21 cellular contexts compared by ENCODE assay signal in the genomic region with DNA sequence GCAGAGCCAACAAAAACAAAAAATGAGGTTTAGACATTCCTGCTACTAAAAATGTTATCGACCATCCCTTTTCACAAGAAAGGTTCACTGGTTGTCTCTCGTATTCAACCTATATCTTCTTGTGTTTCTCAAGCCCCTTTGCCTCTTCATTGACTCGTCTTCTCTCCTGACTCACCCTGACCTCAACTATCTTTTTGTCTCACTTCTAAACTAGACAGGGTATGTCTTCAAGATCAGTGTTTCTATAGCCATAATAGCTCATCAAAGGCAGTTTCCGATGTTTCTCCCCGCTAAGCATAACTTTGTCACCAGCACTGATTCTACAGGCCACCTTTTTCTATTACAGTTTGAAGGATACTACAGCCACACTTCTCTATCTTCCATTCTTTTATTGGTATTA.
DNase-seq lines count a peak whose midpoint lies in the region; ATAC-seq and TF ChIP-seq lines count a peak whose summit lies in the region.
"Had no signal": no experiment of that assay in that cellular context is flagged by ENCODE, and none has a peak within 500 bp of the region (broad histone marks: within the 10 kb centered on the region; RNA-seq: fewer than 3 reads in every experiment).

No MANE protein-coding gene starts in this region.

- no peaks in the 10 kb centered on the region for H3K9me2 ChIP-seq in SK-N-SH

- H3K4me3 ChIP-seq in SK-N-SH (ENCODE audit: low read depth in 2 of 2, low read length in 1 of 2): no peak overlapping the region
- H3K4me3 ChIP-seq: A549; BLaER1 treated with 17β-estradiol and CSF1 and Interleukin-3, amounts not matched to agents 10 nM and 100 nM; GM12878 had no signal

- CTCF ChIA-PET in SK-N-SH (lab: Yijun Ruan, JAX): no interaction called here

- H2AFZ ChIP-seq in SK-N-SH (ENCODE audit: low read depth): no peak overlapping the region

- no peak overlapping the region for H3K9ac ChIP-seq in SK-N-SH
- H3K9ac ChIP-seq: BLaER1 treated with 17β-estradiol and CSF1 and Interleukin-3, amounts not matched to agents 10 nM and 100 nM had no signal

- no peak overlapping the region for H3K27ac ChIP-seq in SK-N-SH (ENCODE audit: low read depth in 2 of 2, low read length in 1 of 2)
- H3K27ac ChIP-seq: 22Rv1; A549; BLaER1 treated with 17β-estradiol and CSF1 and Interleukin-3, amounts not matched to agents 10 nM and 100 nM; C4-2B had no signal

- DNase-seq in activated T-cell treated with anti-CD3 and anti-CD28 coated beads, Interleukin-2, amount 50 U/mL, for 72 hours: no peak
- no peak for DNase-seq in activated T-cell treated with anti-CD3 and anti-CD28 coated beads for 4 hours
- no peak for DNase-seq in activated naive CD8-positive, alpha-beta T cell treated with anti-CD3 and anti-CD28 coated beads, Interleukin-2, amount 50 U/mL, for 24 hours
- no peak for DNase-seq in activated naive CD8-positive, alpha-beta T cell treated with anti-CD3 and anti-CD28 coated beads for 36 hours
- DNase-seq in SK-N-SH: no peak
- DNase-seq: AML-193; Caco-2; CD4-positive, alpha-beta T cell; CD8-positive, alpha-beta T cell; DMS 273 treated with DMSO at 0.1 percent for 48 hours; DMS153; DMS53; DMS79; DND-41; GDM1 had no signal

- H3K4me3 Mint-ChIP-seq in activated T-cell treated with anti-CD3 and anti-CD28 coated beads, Interleukin-2, amount 50 U/mL, for 72 hours: no peak overlapping the region
- H3K4me3 Mint-ChIP-seq in activated naive CD8-positive, alpha-beta T cell treated with anti-CD3 and anti-CD28 coated beads, Interleukin-2, amount 50 U/mL, for 24 hours: no peak overlapping the region
- H3K4me3 Mint-ChIP-seq in activated naive CD8-positive, alpha-beta T cell treated with anti-CD3 and anti-CD28 coated beads for 36 hours: no peak overlapping the region
- H3K4me3 Mint-ChIP-seq: B cell; CD4-positive, alpha-beta T cell; CD8-positive, alpha-beta T cell had no signal

- no peak for TF ChIP-seq EP300 in SK-N-SH (IDR thresholded peaks at IDR 0.05; ENCODE audit: borderline replicate concordance in 1 of 2, low read depth in 1 of 2, low read length in 1 of 2)

- peaks cover 2 to 15% of the 10 kb centered on the region in 2 donors for H3K9me3 Mint-ChIP-seq in activated T-cell treated with anti-CD3 and anti-CD28 coated beads, Interleukin-2, amount 50 U/mL, for 72 hours
- H3K9me3 Mint-ChIP-seq in activated naive CD8-positive, alpha-beta T cell treated with anti-CD3 and anti-CD28 coated beads, Interleukin-2, amount 50 U/mL, for 24 hours: no peaks in the 10 kb centered on the region
- peaks cover 6% of the 10 kb centered on the region for H3K9me3 Mint-ChIP-seq in activated naive CD8-positive, alpha-beta T cell treated with anti-CD3 and anti-CD28 coated beads for 36 hours

- peaks cover 0 to 1% of the 10 kb centered on the region in 2 donors for H3K36me3 Mint-ChIP-seq in activated T-cell treated with anti-CD3 and anti-CD28 coated beads, Interleukin-2, amount 50 U/mL, for 72 hours (ENCODE audit: insufficient read depth in 2 of 2)
- no peaks in the 10 kb centered on the region for H3K36me3 Mint-ChIP-seq in activated naive CD8-positive, alpha-beta T cell treated with anti-CD3 and anti-CD28 coated beads, Interleukin-2, amount 50 U/mL, for 24 hours (ENCODE audit: low read depth)
- H3K36me3 Mint-ChIP-seq in activated naive CD8-positive, alpha-beta T cell treated with anti-CD3 and anti-CD28 coated beads for 36 hours: peaks cover 2% of the 10 kb centered on the region
- H3K36me3 Mint-ChIP-seq: CD8-positive, alpha-beta T cell had no signal

- H3K36me3 ChIP-seq in SK-N-SH (replicated peaks in 1 of 2; ENCODE audit: control insufficient read depth in 1 of 2, insufficient read depth in 2 of 2, low read length in 1 of 2): no peaks in the 10 kb centered on the region
- H3K36me3 ChIP-seq: BLaER1 treated with 17β-estradiol and CSF1 and Interleukin-3, amounts not matched to agents 10 nM and 100 nM had no signal

- H3K27me3 Mint-ChIP-seq in activated T-cell treated with anti-CD3 and anti-CD28 coated beads, Interleukin-2, amount 50 U/mL, for 72 hours (ENCODE audit: low read depth): no peaks in the 10 kb centered on the region
- H3K27me3 Mint-ChIP-seq in activated naive CD8-positive, alpha-beta T cell treated with anti-CD3 and anti-CD28 coated beads, Interleukin-2, amount 50 U/mL, for 24 hours: peaks cover 6% of the 10 kb centered on the region
- H3K27me3 Mint-ChIP-seq in activated naive CD8-positive, alpha-beta T cell treated with anti-CD3 and anti-CD28 coated beads for 36 hours: peaks cover 5% of the 10 kb centered on the region

- peak; percentile 60 for ATAC-seq in activated T-cell treated with anti-CD3 and anti-CD28 coated beads, Interleukin-2, amount 50 U/mL, for 72 hours (replicated peaks in 1 of 2)
- peak; percentile 59 for ATAC-seq in activated naive CD8-positive, alpha-beta T cell treated with anti-CD3 and anti-CD28 coated beads, Interleukin-2, amount 50 U/mL, for 24 hours
- ATAC-seq: A549; CD8-positive, alpha-beta T cell; GM12878 had no signal

- POLR2A ChIA-PET in SK-N-SH (lab: Yijun Ruan, JAX): no interaction called here

- H3F3A ChIP-seq in SK-N-SH (replicated peaks; ENCODE audit: insufficient read depth): no peaks in the 10 kb centered on the region

- no peaks in the 10 kb centered on the region for H3K9me3 ChIP-seq in SK-N-SH

- H3K4me2 ChIP-seq in SK-N-SH: no peak overlapping the region
- H3K4me2 ChIP-seq: A549; BLaER1 treated with 17β-estradiol and CSF1 and Interleukin-3, amounts not matched to agents 10 nM and 100 nM had no signal

- TF ChIP-seq CTCF in SK-N-SH (IDR thresholded peaks at IDR 0.05): no peak

- WGBS in SK-N-SH (ENCODE audit: low lambda C conversion rate): 42% methylated on average over 5 of the region's 5 CpGs

- H3K27me3 ChIP-seq in SK-N-SH (ENCODE audit: insufficient read depth): no peaks in the 10 kb centered on the region
- H3K27me3 ChIP-seq: BLaER1 treated with 17β-estradiol and CSF1 and Interleukin-3, amounts not matched to agents 10 nM and 100 nM had no signal

- H3K79me2 ChIP-seq in SK-N-SH (ENCODE audit: insufficient read depth): no peaks in the 10 kb centered on the region

- H4K20me1 ChIP-seq in SK-N-SH (ENCODE audit: insufficient read depth): no peaks in the 10 kb centered on the region
- H4K20me1 ChIP-seq: BLaER1 treated with 17β-estradiol and CSF1 and Interleukin-3, amounts not matched to agents 10 nM and 100 nM had no signal

- H3K27ac Mint-ChIP-seq in activated T-cell treated with anti-CD3 and anti-CD28 coated beads, Interleukin-2, amount 50 U/mL, for 72 hours: no peak overlapping the region
- no peak overlapping the region for H3K27ac Mint-ChIP-seq in activated naive CD8-positive, alpha-beta T cell treated with anti-CD3 and anti-CD28 coated beads, Interleukin-2, amount 50 U/mL, for 24 hours
- H3K27ac Mint-ChIP-seq in activated naive CD8-positive, alpha-beta T cell treated with anti-CD3 and anti-CD28 coated beads for 36 hours: no peak overlapping the region
- H3K27ac Mint-ChIP-seq: B cell; CD4-positive, alpha-beta T cell; CD8-positive, alpha-beta T cell had no signal

- no peaks in the 10 kb centered on the region for H3K4me1 ChIP-seq in SK-N-SH (ENCODE audit: control insufficient read depth in 1 of 2, insufficient read depth in 2 of 2, low read depth in 1 of 2, low read length in 1 of 2)
- H3K4me1 ChIP-seq: A549, Caco-2 had no signal

- peaks cover 5% of the 10 kb centered on the region for H3K4me1 Mint-ChIP-seq in activated T-cell treated with anti-CD3 and anti-CD28 coated beads, Interleukin-2, amount 50 U/mL, for 72 hours (ENCODE audit: low read depth)
- H3K4me1 Mint-ChIP-seq in activated naive CD8-positive, alpha-beta T cell treated with anti-CD3 and anti-CD28 coated beads, Interleukin-2, amount 50 U/mL, for 24 hours: no peaks in the 10 kb centered on the region
- no peaks in the 10 kb centered on the region for H3K4me1 Mint-ChIP-seq in activated naive CD8-positive, alpha-beta T cell treated with anti-CD3 and anti-CD28 coated beads for 36 hours
- H3K4me1 Mint-ChIP-seq: B cell had no signal

- no peak for TF ChIP-seq RAD21 in SK-N-SH (IDR thresholded peaks at IDR 0.05; ENCODE audit: low read length)

TF ChIP-seq in SK-N-SH, 30 proteins besides CTCF, POLR2A, EP300 and RAD21:
- no peak for TF ChIP-seq PBX3 (IDR thresholded peaks at IDR 0.05)
- no peak for TF ChIP-seq EZH2phosphoT487 (IDR thresholded peaks at IDR 0.05; ENCODE audit: borderline replicate concordance, low read depth)
- no peak for TF ChIP-seq TAF1 (IDR thresholded peaks at IDR 0.05; ENCODE audit: borderline replicate concordance, low read depth, low read length)
- TF ChIP-seq GABPA (IDR thresholded peaks at IDR 0.05; ENCODE audit: low read depth): no peak
- TF ChIP-seq GATA2 (CRISPR knock-in tag; IDR thresholded peaks at IDR 0.05): no peak
